ENCODE assay signal across 8 cellular contexts in genomic region chr1:167066333-167067122, GRCh38. TPM values are rescaled to one million over a fixed set of nuclear protein-coding genes. Genes with fewer than 3 reads are reported as not detected.
A peak's percentile ranks its signal among the peaks of the same experiment; 100 is the strongest.
DNase-seq lines count a peak whose midpoint lies in the region; ATAC-seq lines count a peak whose summit lies in the region.

No MANE protein-coding gene starts in this region.

- ATAC-seq in GM18519 (IDR thresholded peaks at IDR 0.05; ENCODE audit: low FRiP score, unreplicated experiment) (peak; percentile 81), HG03196 (IDR thresholded peaks at IDR 0.05; ENCODE audit: unreplicated experiment) (peak; percentile 75)

- DNase-seq in ACHN, result peak; percentile 66
- DNase-seq in NCI-H510A treated with DMSO at 0.1 percent for 48 hours (lab: John Stamatoyannopoulos, UW), result peak; percentile 67
- peak; percentile 78 for DNase-seq in activated CD4-positive, alpha-beta T cell treated with anti-CD3 and anti-CD28 coated beads, Interleukin-2, amount 50 U/mL, for 1 hour
- DNase-seq in dermis blood vessel endothelial cell, result peak; percentile 66
- peak; percentile 46 to 61 for DNase-seq in lung microvascular endothelial cell (ENCODE audit: low read depth in 2 of 2)
- DNase-seq in stimulated activated CD8-positive, alpha-beta memory T cell treated with anti-CD3 and anti-CD28 coated beads, Interleukin-12 subunit alpha, Interleukin-12 subunit beta, amount 100 ng/mL, for 24 hours (ENCODE audit: extremely low read depth), result peak; percentile 47

- in situ Hi-C loops in ACHN (cut with HindIII; ENCODE audit: low pct_ligation_motif_present, low pct_unique_long_range_greater_than_20kb, low sequenced_read_pairs), result loop anchor here (25.0 kb wide), 1 partner anchor 154 kb away; no protein-coding TSS in a partner anchor

RNA-seq across cellular contexts. Expression of gene GPA33, which starts 23.6 kb away (rescaled TPM):
- total RNA-seq in dermis blood vessel endothelial cell (not detected in 2 replicates), lung microvascular endothelial cell (not detected in 2 replicates)

RNA-seq across cellular contexts. Expression of gene STYXL2, which starts 27.3 kb away (rescaled TPM):
- total RNA-seq in dermis blood vessel endothelial cell, result not detected in 2 replicates
- not detected in 2 replicates for total RNA-seq in lung microvascular endothelial cell

Comparison
In these comparisons a context has a peak if more than half of its experiments do, and no peak if none do; other contexts are left out.
1. Peak in every context shown above with its lines: DNase-seq and ATAC-seq.